Comparison of ENCODE assay signal across 1 cellular context in the genomic region with DNA sequence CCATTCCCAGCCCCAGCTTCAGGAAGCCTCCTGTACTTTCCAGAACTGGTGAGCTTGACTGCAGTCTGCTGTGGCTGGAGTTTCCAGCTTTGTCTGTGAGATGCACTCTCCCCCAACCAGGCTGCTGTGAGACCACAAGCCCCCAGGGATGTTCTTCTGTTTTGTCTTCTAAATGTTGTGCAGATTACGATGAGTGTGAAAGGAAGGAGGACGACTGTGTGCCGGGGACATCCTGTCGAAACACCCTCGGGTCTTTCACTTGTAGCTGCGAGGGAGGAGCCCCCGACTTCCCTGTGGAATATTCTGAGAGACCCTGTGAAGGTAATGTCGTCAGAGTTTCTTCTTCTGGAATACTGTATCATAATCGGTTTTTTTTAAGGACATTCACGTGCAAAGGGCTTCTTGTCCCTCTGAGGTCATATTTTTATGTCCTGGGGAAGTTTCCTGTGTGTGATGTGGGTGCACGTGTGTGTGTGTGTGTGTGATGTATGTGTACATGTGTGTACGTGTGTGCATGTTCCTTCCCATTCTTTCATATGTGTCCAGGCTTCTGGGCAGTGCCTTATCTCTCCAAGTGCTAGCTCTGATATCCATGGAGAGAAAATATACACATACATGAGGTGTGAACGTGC.
TF ChIP-seq lines count a peak whose summit lies in the region.

No MANE protein-coding gene starts in this region.

TF ChIP-seq in HepG2, 621 proteins besides CTCF, POLR2A, EP300 and RAD21 (continued from another document):
- no peak for TF ChIP-seq SRF (IDR thresholded peaks at IDR 0.05; ENCODE audit: low read depth, low read length)
- no peak for TF ChIP-seq IRF2 (CRISPR knock-in tag; IDR thresholded peaks at IDR 0.05)
- TF ChIP-seq ZNF17 (CRISPR knock-in tag; IDR thresholded peaks at IDR 0.05): no peak
- no peak for TF ChIP-seq ZNF451 (CRISPR knock-in tag; IDR thresholded peaks at IDR 0.05)
- TF ChIP-seq RELA (CRISPR knock-in tag; IDR thresholded peaks at IDR 0.05): no peak
- TF ChIP-seq, protein P1, sequence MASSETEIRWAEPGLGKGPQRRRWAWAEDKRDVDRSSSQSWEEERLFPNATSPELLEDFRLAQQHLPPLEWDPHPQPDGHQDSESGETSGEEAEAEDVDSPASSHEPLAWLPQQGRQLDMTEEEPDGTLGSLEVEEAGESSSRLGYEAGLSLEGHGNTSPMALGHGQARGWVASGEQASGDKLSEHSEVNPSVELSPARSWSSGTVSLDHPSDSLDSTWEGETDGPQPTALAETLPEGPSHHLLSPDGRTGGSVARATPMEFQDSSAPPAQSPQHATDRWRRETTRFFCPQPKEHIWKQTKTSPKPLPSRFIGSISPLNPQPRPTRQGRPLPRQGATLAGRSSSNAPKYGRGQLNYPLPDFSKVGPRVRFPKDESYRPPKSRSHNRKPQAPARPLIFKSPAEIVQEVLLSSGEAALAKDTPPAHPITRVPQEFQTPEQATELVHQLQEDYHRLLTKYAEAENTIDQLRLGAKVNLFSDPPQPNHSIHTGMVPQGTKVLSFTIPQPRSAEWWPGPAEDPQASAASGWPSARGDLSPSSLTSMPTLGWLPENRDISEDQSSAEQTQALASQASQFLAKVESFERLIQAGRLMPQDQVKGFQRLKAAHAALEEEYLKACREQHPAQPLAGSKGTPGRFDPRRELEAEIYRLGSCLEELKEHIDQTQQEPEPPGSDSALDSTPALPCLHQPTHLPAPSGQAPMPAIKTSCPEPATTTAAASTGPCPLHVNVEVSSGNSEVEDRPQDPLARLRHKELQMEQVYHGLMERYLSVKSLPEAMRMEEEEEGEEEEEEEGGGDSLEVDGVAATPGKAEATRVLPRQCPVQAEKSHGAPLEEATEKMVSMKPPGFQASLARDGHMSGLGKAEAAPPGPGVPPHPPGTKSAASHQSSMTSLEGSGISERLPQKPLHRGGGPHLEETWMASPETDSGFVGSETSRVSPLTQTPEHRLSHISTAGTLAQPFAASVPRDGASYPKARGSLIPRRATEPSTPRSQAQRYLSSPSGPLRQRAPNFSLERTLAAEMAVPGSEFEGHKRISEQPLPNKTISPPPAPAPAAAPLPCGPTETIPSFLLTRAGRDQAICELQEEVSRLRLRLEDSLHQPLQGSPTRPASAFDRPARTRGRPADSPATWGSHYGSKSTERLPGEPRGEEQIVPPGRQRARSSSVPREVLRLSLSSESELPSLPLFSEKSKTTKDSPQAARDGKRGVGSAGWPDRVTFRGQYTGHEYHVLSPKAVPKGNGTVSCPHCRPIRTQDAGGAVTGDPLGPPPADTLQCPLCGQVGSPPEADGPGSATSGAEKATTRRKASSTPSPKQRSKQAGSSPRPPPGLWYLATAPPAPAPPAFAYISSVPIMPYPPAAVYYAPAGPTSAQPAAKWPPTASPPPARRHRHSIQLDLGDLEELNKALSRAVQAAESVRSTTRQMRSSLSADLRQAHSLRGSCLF (CRISPR knock-in tag; IDR thresholded peaks at IDR 0.05; ENCODE audit: borderline replicate concordance): no peak
- no peak for TF ChIP-seq ADNP (CRISPR knock-in tag; IDR thresholded peaks at IDR 0.05)
- no peak for TF ChIP-seq BCLAF1 (IDR thresholded peaks at IDR 0.05)
- no peak for TF ChIP-seq SCMH1 (CRISPR knock-in tag; IDR thresholded peaks at IDR 0.05; ENCODE audit: borderline replicate concordance)
- TF ChIP-seq, protein P2, sequence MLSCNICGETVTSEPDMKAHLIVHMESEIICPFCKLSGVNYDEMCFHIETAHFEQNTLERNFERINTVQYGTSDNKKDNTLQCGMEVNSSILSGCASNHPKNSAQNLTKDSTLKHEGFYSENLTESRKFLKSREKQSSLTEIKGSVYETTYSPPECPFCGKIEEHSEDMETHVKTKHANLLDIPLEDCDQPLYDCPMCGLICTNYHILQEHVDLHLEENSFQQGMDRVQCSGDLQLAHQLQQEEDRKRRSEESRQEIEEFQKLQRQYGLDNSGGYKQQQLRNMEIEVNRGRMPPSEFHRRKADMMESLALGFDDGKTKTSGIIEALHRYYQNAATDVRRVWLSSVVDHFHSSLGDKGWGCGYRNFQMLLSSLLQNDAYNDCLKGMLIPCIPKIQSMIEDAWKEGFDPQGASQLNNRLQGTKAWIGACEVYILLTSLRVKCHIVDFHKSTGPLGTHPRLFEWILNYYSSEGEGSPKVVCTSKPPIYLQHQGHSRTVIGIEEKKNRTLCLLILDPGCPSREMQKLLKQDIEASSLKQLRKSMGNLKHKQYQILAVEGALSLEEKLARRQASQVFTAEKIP (CRISPR knock-in tag; IDR thresholded peaks at IDR 0.05; ENCODE audit: borderline replicate concordance): no peak
- no peak for TF ChIP-seq ZNF766 (CRISPR knock-in tag; IDR thresholded peaks at IDR 0.05; ENCODE audit: borderline replicate concordance)
- TF ChIP-seq FOXP1 (IDR thresholded peaks at IDR 0.05): no peak
- no peak for TF ChIP-seq FOXP1 (CRISPR knock-in tag; IDR thresholded peaks at IDR 0.05)
TF ChIP-seq in HepG2: peak in this region for 0.
